ENCODE assay signal across 8 cellular contexts in genomic region chrX:39755152-39756032, GRCh38.
DNase-seq lines count a peak whose midpoint lies in the region; TF ChIP-seq lines count a peak whose summit lies in the region.

No MANE protein-coding gene starts in this region.

- H3K36me3 ChIP-seq in vagina: no peaks in the 10 kb centered on the region

- no peaks in the 10 kb centered on the region for H3K9me3 ChIP-seq in vagina

- H3K27ac ChIP-seq in cingulate gyrus (ENCODE audit: low read depth, low read length) (peak overlapping the region; percentile 7), vagina (peak overlapping the region; percentile 73)

- H3K4me3 ChIP-seq in vagina: no peak overlapping the region

- no peaks in the 10 kb centered on the region for H3K27me3 ChIP-seq in vagina

- peak; percentile 74 for DNase-seq in COLO829 (ENCODE audit: low spot score)
- DNase-seq in NCI-H2029 (lab: John Stamatoyannopoulos, UW): peak; percentile 33
- peak; percentile 82 to 92 for DNase-seq in lung microvascular endothelial cell (ENCODE audit: low read depth in 2 of 2)
- peak in 1 of 2 donors; percentile 94 for DNase-seq in vagina (ENCODE audit: extremely low spot score in 2 of 2)
- DNase-seq in stimulated activated naive CD4-positive, alpha-beta T cell treated with Interleukin-2 at 50 U/mL for 16 hours (lab: John Stamatoyannopoulos, UW): no peak
- DNase-seq in stimulated activated CD4-positive, alpha-beta T cell treated with anti-CD3 and anti-CD28 coated beads, Interleukin-2, amount 100 ng/mL, for 24 hours: no peak
- no peak for DNase-seq in NCI-H2107 (lab: John Stamatoyannopoulos, UW)

- intact Hi-C loops in vagina (cut with DNase I): no loop called here

- no peak for TF ChIP-seq CTCF in vagina (IDR thresholded peaks at IDR 0.05)

- no peak for TF ChIP-seq POLR2A in vagina (IDR thresholded peaks at IDR 0.05)

- peaks cover 12% of the 10 kb centered on the region for H3K4me1 ChIP-seq in vagina

Comparison
In these comparisons a context has a peak if more than half of its experiments do, and no peak if none do; other contexts are left out.
1. DNase-seq: peak in COLO829 (single experiment), NCI-H2029 (single experiment) and lung microvascular endothelial cell (2 of 2); none in stimulated activated naive CD4-positive, alpha-beta T cell treated with Interleukin-2 at 50 U/mL for 16 hours (single experiment), stimulated activated CD4-positive, alpha-beta T cell treated with anti-CD3 and anti-CD28 coated beads, Interleukin-2, amount 100 ng/mL, for 24 hours (0 of 2) and NCI-H2107 (single experiment).